17 cellular contexts compared by ENCODE assay signal in genomic region chr22:44663256-44663999, GRCh38. TPM values are rescaled to one million over a fixed set of nuclear protein-coding genes. Genes with fewer than 3 reads are reported as not detected.
DNase-seq lines count a peak whose midpoint lies in the region; ATAC-seq and TF ChIP-seq lines count a peak whose summit lies in the region.
"Had no signal": no experiment of that assay in that cellular context is flagged by ENCODE, and none has a peak within 500 bp of the region (broad histone marks: within the 10 kb centered on the region; RNA-seq: fewer than 3 reads in every experiment).

No MANE protein-coding gene starts in this region.

- intact Hi-C loops in CD8-positive, alpha-beta T cell (cut with DNase I, micrococcal nuclease) = loop anchor here in 1 of 2 experiments (10.0 kb wide), 1 partner anchor 479 kb away; the partner anchor contains the start of gene PARVG

- no peak overlapping the region for H3K4me3 Mint-ChIP-seq in CD8-positive, alpha-beta T cell
- H3K4me3 Mint-ChIP-seq in activated naive CD8-positive, alpha-beta T cell treated with anti-CD3 and anti-CD28 coated beads for 36 hours = no peak overlapping the region
- no peak overlapping the region for H3K4me3 Mint-ChIP-seq in natural killer cell treated with Interleukin-12 subunit alpha and Interleukin-12 subunit beta and Interleukin-15 and Interleukin-18, amount 100 ng/mL, for 72 hours
- H3K4me3 Mint-ChIP-seq: activated CD4-positive, alpha-beta T cell treated with anti-CD3 and anti-CD28 coated beads for 36 hours had no signal

- H3K27me3 ChIP-seq in BLaER1 = no peaks in the 10 kb centered on the region
- no peaks in the 10 kb centered on the region for H3K27me3 ChIP-seq in CD8-positive, alpha-beta T cell (ENCODE audit: insufficient read depth, low read length)

- H3K27me3 Mint-ChIP-seq in CD8-positive, alpha-beta T cell (ENCODE audit: low read depth) = no peaks in the 10 kb centered on the region
- no peaks in the 10 kb centered on the region for H3K27me3 Mint-ChIP-seq in activated naive CD8-positive, alpha-beta T cell treated with anti-CD3 and anti-CD28 coated beads for 36 hours
- no peaks in the 10 kb centered on the region for H3K27me3 Mint-ChIP-seq in natural killer cell treated with Interleukin-12 subunit alpha and Interleukin-12 subunit beta and Interleukin-15 and Interleukin-18, amount 100 ng/mL, for 72 hours
- H3K27me3 Mint-ChIP-seq: activated CD4-positive, alpha-beta T cell treated with anti-CD3 and anti-CD28 coated beads for 36 hours had no signal

- ATAC-seq in CD8-positive, alpha-beta T cell = no peak
- ATAC-seq in natural killer cell treated with Interleukin-12 subunit alpha and Interleukin-12 subunit beta and Interleukin-15 and Interleukin-18, amount 100 ng/mL, for 72 hours = no peak

- no peaks in the 10 kb centered on the region for H3K9me3 ChIP-seq in BLaER1
- H3K9me3 ChIP-seq in CD8-positive, alpha-beta T cell (ENCODE audit: low read length) = no peaks in the 10 kb centered on the region

- H3K4me1 Mint-ChIP-seq in CD8-positive, alpha-beta T cell (ENCODE audit: low read depth) = peaks cover 62% of the 10 kb centered on the region
- H3K4me1 Mint-ChIP-seq in activated naive CD8-positive, alpha-beta T cell treated with anti-CD3 and anti-CD28 coated beads for 36 hours = peaks cover 43% of the 10 kb centered on the region
- peaks cover 39 to 48% of the 10 kb centered on the region in 2 donors for H3K4me1 Mint-ChIP-seq in natural killer cell treated with Interleukin-12 subunit alpha and Interleukin-12 subunit beta and Interleukin-15 and Interleukin-18, amount 100 ng/mL, for 72 hours (ENCODE audit: low read depth in 2 of 2)

- H3K4me1 ChIP-seq in BLaER1 = peaks cover 99% of the 10 kb centered on the region
- peaks cover 70% of the 10 kb centered on the region for H3K4me1 ChIP-seq in CD8-positive, alpha-beta T cell (ENCODE audit: insufficient read depth, low read length)

- no peaks in the 10 kb centered on the region for H3K36me3 ChIP-seq in BLaER1
- H3K36me3 ChIP-seq in CD8-positive, alpha-beta T cell (ENCODE audit: insufficient read depth, low read length) = no peaks in the 10 kb centered on the region

- H3K9me3 Mint-ChIP-seq in CD8-positive, alpha-beta T cell = no peaks in the 10 kb centered on the region
- no peaks in the 10 kb centered on the region for H3K9me3 Mint-ChIP-seq in activated naive CD8-positive, alpha-beta T cell treated with anti-CD3 and anti-CD28 coated beads for 36 hours
- no peaks in the 10 kb centered on the region for H3K9me3 Mint-ChIP-seq in natural killer cell treated with Interleukin-12 subunit alpha and Interleukin-12 subunit beta and Interleukin-15 and Interleukin-18, amount 100 ng/mL, for 72 hours
- H3K9me3 Mint-ChIP-seq: nephron had no signal

- peak overlapping the region; percentile 90 for H3K27ac Mint-ChIP-seq in CD8-positive, alpha-beta T cell
- H3K27ac Mint-ChIP-seq in activated naive CD8-positive, alpha-beta T cell treated with anti-CD3 and anti-CD28 coated beads for 36 hours = peak overlapping the region; percentile 45
- peak overlapping the region; percentile 37 to 62 for H3K27ac Mint-ChIP-seq in natural killer cell treated with Interleukin-12 subunit alpha and Interleukin-12 subunit beta and Interleukin-15 and Interleukin-18, amount 100 ng/mL, for 72 hours
- H3K27ac Mint-ChIP-seq: progenitor cell of endocrine pancreas had no signal

- DNase-seq in CD8-positive, alpha-beta T cell = no peak
- DNase-seq in activated naive CD8-positive, alpha-beta T cell treated with anti-CD3 and anti-CD28 coated beads for 36 hours = no peak
- no peak for DNase-seq in natural killer cell treated with Interleukin-12 subunit alpha and Interleukin-12 subunit beta and Interleukin-15 and Interleukin-18, amount 100 ng/mL, for 72 hours (ENCODE audit: low spot score)
- DNase-seq in NCI-H2196 (lab: John Stamatoyannopoulos, UW; ENCODE audit: unreplicated experiment) = no peak
- no peak for DNase-seq in effector CD8-positive, alpha-beta T cell (lab: John Stamatoyannopoulos, UW)
- DNase-seq in OCI-M1 (lab: John Stamatoyannopoulos, UW) = no peak
- DNase-seq: activated T-cell treated with anti-CD3 and anti-CD28 coated beads for 4 hours, Calu3, mesendoderm, NCI-H1694 treated with DMSO at 0.1 percent for 48 hours, NCI-H82, PC-9 had no signal

- no peak for TF ChIP-seq CTCF in CD8-positive, alpha-beta T cell (IDR thresholded peaks at IDR 0.05)

- peak overlapping the region; percentile 84 for H3K4me2 ChIP-seq in BLaER1
- H3K4me2 ChIP-seq: PC-9 had no signal

- peaks cover 3% of the 10 kb centered on the region for H3K36me3 Mint-ChIP-seq in CD8-positive, alpha-beta T cell
- no peaks in the 10 kb centered on the region for H3K36me3 Mint-ChIP-seq in activated naive CD8-positive, alpha-beta T cell treated with anti-CD3 and anti-CD28 coated beads for 36 hours
- no peaks in the 10 kb centered on the region for H3K36me3 Mint-ChIP-seq in natural killer cell treated with Interleukin-12 subunit alpha and Interleukin-12 subunit beta and Interleukin-15 and Interleukin-18, amount 100 ng/mL, for 72 hours

- POLR2A ChIA-PET in CD8-positive, alpha-beta T cell (lab: Charles Lee) = interaction anchor here (1.4 to 1.5 kb wide), 2 partner anchors 11 to 21 kb away, joined by 3 read pairs; no protein-coding TSS in a partner anchor

- H3K9ac ChIP-seq in BLaER1 = peak overlapping the region; percentile 43; the same call in 1 of the 2 replicates

- H4K20me1 ChIP-seq in BLaER1 = no peaks in the 10 kb centered on the region

- H3K4me3 ChIP-seq in BLaER1 = no peak overlapping the region
- no peak overlapping the region for H3K4me3 ChIP-seq in CD8-positive, alpha-beta T cell (ENCODE audit: low read depth, low read length)
- H3K4me3 ChIP-seq: PC-9, skin epidermis had no signal

- H3K27ac ChIP-seq in BLaER1 = peak overlapping the region; percentile 75
- no peak overlapping the region for H3K27ac ChIP-seq in CD8-positive, alpha-beta T cell (ENCODE audit: low read depth, low read length)
- H3K27ac ChIP-seq: PC-9 had no signal

- CTCF ChIA-PET in CD8-positive, alpha-beta T cell (lab: Charles Lee) = interaction anchor here (1.0 to 2.8 kb wide), 6 partner anchors 12 to 670 kb away, joined by 3 to 13 read pairs (median 8); no protein-coding TSS in a partner anchor

RNA-seq across cellular contexts. Expression of gene PRR5, which starts 38.6 kb away (rescaled TPM):
- 10 to 100 TPM; 47.6 to 49.3 TPM for total RNA-seq in CD8-positive, alpha-beta T cell
- 10 to 100 TPM; 22.3 to 24.6 TPM for total RNA-seq in activated naive CD8-positive, alpha-beta T cell treated with anti-CD3 and anti-CD28 coated beads for 36 hours
- 10 to 100 TPM; 15.7 to 29.2 TPM for total RNA-seq in natural killer cell treated with Interleukin-12 subunit alpha and Interleukin-12 subunit beta and Interleukin-15 and Interleukin-18, amount 100 ng/mL, for 72 hours
